In the genomic region with DNA sequence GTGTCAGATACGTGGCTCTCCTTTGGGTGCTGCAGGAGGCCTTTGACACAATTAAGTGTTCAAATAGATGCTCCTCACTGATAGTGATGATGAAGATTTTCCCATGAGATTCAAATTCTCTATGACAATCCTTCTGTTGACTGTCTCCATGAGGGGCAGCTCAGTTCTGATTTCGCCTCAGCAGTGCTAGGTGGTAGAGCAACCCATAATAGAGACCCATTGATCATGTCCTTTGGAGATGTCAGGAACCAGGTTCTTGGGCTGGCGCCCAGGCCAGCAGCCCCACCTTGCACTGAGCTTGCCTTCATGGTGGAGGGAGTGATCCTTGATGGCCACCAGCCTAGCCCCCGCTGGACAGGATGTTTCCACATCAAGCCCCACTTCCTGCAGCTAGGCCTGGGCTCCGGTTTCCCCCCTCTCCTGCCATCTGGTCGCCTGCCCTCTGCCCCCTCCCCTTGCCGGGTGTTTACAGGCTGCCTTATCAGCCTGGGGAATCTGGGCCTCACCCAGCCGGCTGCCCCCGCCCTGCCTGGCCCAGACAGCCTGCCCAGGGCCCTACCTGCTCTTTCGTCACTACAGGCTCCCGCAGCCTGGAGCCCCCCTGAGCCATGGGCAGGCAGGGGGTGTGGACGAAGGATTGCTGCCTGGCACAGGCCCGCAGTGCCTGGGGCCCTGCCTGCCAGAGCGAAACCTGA, we compare ENCODE assay signal across 2 cellular contexts.
TF ChIP-seq lines count a peak whose summit lies in the region.

No MANE protein-coding gene starts in this region.

TF ChIP-seq in A549, 52 proteins besides CTCF, POLR2A, EP300 and RAD21:
- TF ChIP-seq CBX8 (IDR thresholded peaks at IDR 0.05) (no peak), MYC (IDR thresholded peaks at IDR 0.05; ENCODE audit: borderline replicate concordance, low read length) (no peak), GATA3 (IDR thresholded peaks at IDR 0.05; ENCODE audit: borderline replicate concordance) (peak; percentile 41; the same call in 1 of the 2 replicates), CHD2 (IDR thresholded peaks at IDR 0.05; ENCODE audit: low read length, partially characterized antibody) (no peak), EHF (CRISPR knock-in tag; IDR thresholded peaks at IDR 0.05) (no peak), RCOR1 (IDR thresholded peaks at IDR 0.05; ENCODE audit: low read depth, low read length) (no peak)

TF ChIP-seq in IMR-90, 13 proteins besides CTCF, POLR2A, EP300 and RAD21:
- TF ChIP-seq SMC3 (IDR thresholded peaks at IDR 0.05; ENCODE audit: low read depth, low read length), result no peak
- no peak for TF ChIP-seq MAZ (IDR thresholded peaks at IDR 0.05; ENCODE audit: borderline replicate concordance, low read depth, low read length)
- TF ChIP-seq USF2 (IDR thresholded peaks at IDR 0.05; ENCODE audit: low read depth, low read length), result no peak
- TF ChIP-seq CHD1 (IDR thresholded peaks at IDR 0.05; ENCODE audit: low read depth, low read length), result no peak
- TF ChIP-seq MAFK (IDR thresholded peaks at IDR 0.05; ENCODE audit: low read depth, low read length), result no peak
- TF ChIP-seq, protein P1, sequence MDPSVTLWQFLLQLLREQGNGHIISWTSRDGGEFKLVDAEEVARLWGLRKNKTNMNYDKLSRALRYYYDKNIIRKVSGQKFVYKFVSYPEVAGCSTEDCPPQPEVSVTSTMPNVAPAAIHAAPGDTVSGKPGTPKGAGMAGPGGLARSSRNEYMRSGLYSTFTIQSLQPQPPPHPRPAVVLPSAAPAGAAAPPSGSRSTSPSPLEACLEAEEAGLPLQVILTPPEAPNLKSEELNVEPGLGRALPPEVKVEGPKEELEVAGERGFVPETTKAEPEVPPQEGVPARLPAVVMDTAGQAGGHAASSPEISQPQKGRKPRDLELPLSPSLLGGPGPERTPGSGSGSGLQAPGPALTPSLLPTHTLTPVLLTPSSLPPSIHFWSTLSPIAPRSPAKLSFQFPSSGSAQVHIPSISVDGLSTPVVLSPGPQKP (IDR thresholded peaks at IDR 0.05; ENCODE audit: borderline replicate concordance, low read depth, low read length), result no peak
- TF ChIP-seq BHLHE40 (IDR thresholded peaks at IDR 0.05; ENCODE audit: low read depth, low read length), result no peak
- TF ChIP-seq CEBPB (IDR thresholded peaks at IDR 0.05; ENCODE audit: low read depth, low read length), result no peak
